In the genomic region with DNA sequence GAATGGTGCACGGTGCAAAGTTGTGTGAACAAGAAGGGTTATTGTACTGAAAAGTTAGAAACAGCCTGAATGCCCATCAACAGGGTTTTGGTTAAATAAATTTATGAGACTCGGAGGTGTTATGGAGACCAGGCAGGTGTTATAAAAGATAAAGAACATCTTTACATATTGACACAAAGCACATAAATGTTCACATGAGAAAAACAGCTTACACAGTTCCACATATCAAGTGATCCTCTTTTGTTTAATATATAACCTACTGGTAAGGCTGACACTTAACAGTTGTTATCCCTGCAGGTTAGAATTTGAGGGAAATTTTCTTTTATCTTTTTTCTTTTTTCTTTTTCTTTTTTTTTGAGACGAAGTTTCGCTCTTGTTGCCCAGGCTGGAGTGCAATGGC, we compare ENCODE assay signal across 33 cellular contexts. TPM values are rescaled to one million over a fixed set of nuclear protein-coding genes. Genes with fewer than 3 reads are reported as not detected.
"Had no signal": no experiment of that assay in that cellular context is flagged by ENCODE, and none has a peak within 500 bp of the region (broad histone marks: within the 10 kb centered on the region; RNA-seq: fewer than 3 reads in every experiment).

No MANE protein-coding gene starts in this region.

- DNase-seq: activated B cell treated with CpG ODN at 0.5 μM for 24 hours; activated CD4-positive, alpha-beta memory T cell treated with anti-CD3 and anti-CD28 coated beads for 36 hours; activated CD4-positive, alpha-beta T cell treated with anti-CD3 and anti-CD28 coated beads for 4 hours; activated CD4-positive, alpha-beta T cell treated with anti-CD3 and anti-CD28 coated beads, Interleukin-2, amount 10 ng/mL, durations not matched to agents 24 days and 14 days; activated CD4-positive, alpha-beta T cell treated with anti-CD3 and anti-CD28 coated beads, Interleukin-2, amount 50 U/mL, for 1 hour; activated CD4-positive, alpha-beta T cell treated with anti-CD3 and anti-CD28 coated beads, Interleukin-2, amount 50 U/mL, for 4 hours; activated CD4-positive, CD25-positive, alpha-beta regulatory T cell treated with anti-CD3 and anti-CD28 coated beads, Interleukin-2, amount 50 U/mL, for 72 hours; activated CD8-positive, alpha-beta memory T cell treated with anti-CD3 and anti-CD28 coated beads, Interleukin-2, amount 50 U/mL, for 4 hours; activated CD8-positive, alpha-beta T cell treated with anti-CD3 and anti-CD28 coated beads for 36 hours; activated effector memory CD4-positive, alpha-beta T cell treated with anti-CD3 and anti-CD28 coated beads, Interleukin-2, amount 50 U/mL, for 16 hours; activated gamma-delta T cell treated with Interleukin-2 at 50 U/mL for 16 hours; activated naive CD4-positive, alpha-beta T cell; activated naive CD4-positive, alpha-beta T cell treated with anti-CD3 and anti-CD28 coated beads for 36 hours; activated naive CD4-positive, alpha-beta T cell treated with anti-CD3 and anti-CD28 coated beads, Interleukin-2, amount 50 U/mL, for 16 hours; activated naive CD8-positive, alpha-beta T cell treated with anti-CD3 and anti-CD28 coated beads for 36 hours; activated T-cell treated with anti-CD3 and anti-CD28 coated beads for 4 hours; activated T-cell treated with anti-CD3 and anti-CD28 coated beads, Interleukin-2, amount 50 U/mL, for 1 hour; activated T-cell treated with anti-CD3 and anti-CD28 coated beads, Interleukin-2, amount 50 U/mL, for 4 hours; activated T-cell treated with anti-CD3 and anti-CD28 coated beads, Interleukin-2, amount 50 U/mL, for 72 hours; adrenal gland; amniotic stem cell; aorta; body of pancreas; brain microvascular endothelial cell; central memory CD4-positive, alpha-beta T cell; T-helper 2 cell; T-helper 9 cell had no signal

- ATAC-seq: activated CD8-positive, alpha-beta T cell treated with anti-CD3 and anti-CD28 coated beads for 36 hours; activated naive CD4-positive, alpha-beta T cell treated with anti-CD3 and anti-CD28 coated beads, Interleukin-2, amount 50 U/mL, for 72 hours; activated T-cell treated with anti-CD3 and anti-CD28 coated beads, Interleukin-2, amount 50 U/mL, for 4 hours; activated T-cell treated with anti-CD3 and anti-CD28 coated beads, Interleukin-2, amount 50 U/mL, for 72 hours; activated T-helper 17 cell treated with anti-CD3 and anti-CD28 coated beads, Interleukin-2, amount 50 U/mL, for 72 hours; body of pancreas had no signal

RNA-seq across cellular contexts. Expression of gene CXCR1, which starts 30.2 kb away (rescaled TPM):
- total RNA-seq: activated B cell treated with CpG ODN at 0.5 μM for 24 hours; activated CD4-positive, alpha-beta memory T cell treated with anti-CD3 and anti-CD28 coated beads for 36 hours; activated CD4-positive, alpha-beta T cell treated with anti-CD3 and anti-CD28 coated beads, Interleukin-2, amount 10 ng/mL, durations not matched to agents 24 days and 14 days; activated CD8-positive, alpha-beta memory T cell treated with anti-CD3 and anti-CD28 coated beads for 36 hours; activated CD8-positive, alpha-beta T cell treated with anti-CD3 and anti-CD28 coated beads for 36 hours; activated naive CD4-positive, alpha-beta T cell treated with anti-CD3 and anti-CD28 coated beads for 36 hours; activated naive CD4-positive, alpha-beta T cell treated with anti-CD3 and anti-CD28 coated beads, Interleukin-2, amount 50 U/mL, for 72 hours; activated naive CD8-positive, alpha-beta T cell treated with anti-CD3 and anti-CD28 coated beads for 36 hours; activated T-cell treated with anti-CD3 and anti-CD28 coated beads, Interleukin-2, amount 50 U/mL, for 4 hours; activated T-cell treated with anti-CD3 and anti-CD28 coated beads, Interleukin-2, amount 50 U/mL, for 72 hours; activated T-helper 1 cell treated with anti-CD3 and anti-CD28 coated beads, Interleukin-12 subunit alpha, Interleukin-12 subunit beta, Interleukin-2, Interleukin-4 antibody, amounts not matched to agents 30 ng/mL and 10 ng/mL and 1 ng/mL, durations not matched to agents 14 hours and 24 hours and 36 hours; activated T-helper 17 cell treated with anti-CD3 and anti-CD28 coated beads, Interleukin-2, amount 50 U/mL, for 72 hours; astrocyte; body of pancreas; cerebellum had no signal
